Comparison of ENCODE assay signal across 8 cellular contexts in genomic region chr22:20298803-20299735, GRCh38. TPM values are rescaled to one million over a fixed set of nuclear protein-coding genes. Genes with fewer than 3 reads are reported as not detected.
DNase-seq lines count a peak whose midpoint lies in the region; ATAC-seq and TF ChIP-seq lines count a peak whose summit lies in the region.

No MANE protein-coding gene starts in this region.

- CTCF ChIA-PET in AG04449 (lab: Yijun Ruan, JAX), result no interaction called here

- H3K4me1 ChIP-seq in thoracic aorta (ENCODE audit: control insufficient read depth in 1 of 2, low read depth in 2 of 2), result peaks cover 5 to 13% of the 10 kb centered on the region in 2 donors

- DNase-seq in AG04449 (ENCODE audit: low read depth, low spot score), result no peak
- DNase-seq in LoVo (ENCODE audit: low spot score), result peak; percentile 82
- peak; percentile 92 for DNase-seq in SK-MEL-5 (ENCODE audit: low read depth, low spot score)
- peak; percentile 95 for DNase-seq in activated naive CD4-positive, alpha-beta T cell treated with Interleukin-2 at 50 U/mL for 16 hours
- peak; percentile 34 for DNase-seq in globus pallidus (ENCODE audit: low spot score)
- DNase-seq in osteocyte (ENCODE audit: extremely low spot score, unreplicated experiment), result peak; percentile 89
- peak; percentile 31 for DNase-seq in thoracic aorta (ENCODE audit: low spot score)

- H3K9me3 ChIP-seq in thoracic aorta, result no peaks in the 10 kb centered on the region

- H3K4me1 Mint-ChIP-seq in osteocyte (ENCODE audit: unreplicated experiment), result peaks cover 9% of the 10 kb centered on the region

- no peaks in the 10 kb centered on the region for H3K36me3 Mint-ChIP-seq in osteocyte (ENCODE audit: unreplicated experiment)

- H3K27me3 Mint-ChIP-seq in osteocyte (ENCODE audit: unreplicated experiment), result peaks cover 28% of the 10 kb centered on the region

- H3K36me3 ChIP-seq in thoracic aorta, result no peaks in the 10 kb centered on the region

- in situ Hi-C loops in SK-MEL-5 (cut with HindIII; ENCODE audit: low pct_unique_long_range_greater_than_20kb, low sequenced_read_pairs), result no loop called here

- no peaks in the 10 kb centered on the region for H3K27me3 ChIP-seq in thoracic aorta (replicated peaks; ENCODE audit: insufficient read depth)

- peak overlapping the region; percentile 71 for H3K4me3 Mint-ChIP-seq in osteocyte (ENCODE audit: unreplicated experiment)

- ATAC-seq in GM19324 (IDR thresholded peaks at IDR 0.05; ENCODE audit: low FRiP score, unreplicated experiment) (peak; percentile 47), thoracic aorta (ENCODE audit: insufficient number of reproducible peaks, low FRiP score, low read depth) (no peak)

- POLR2A ChIA-PET in AG04449 (lab: Yijun Ruan, JAX), result interaction anchor here (1.0 kb wide), 1 partner anchor 21 kb away, joined by 3 read pairs; the partner anchor contains the start of gene DGCR6L

- H3K4me3 ChIP-seq in AG04449 (ENCODE audit: low read depth, low read length) (peak overlapping the region; percentile 47), thoracic aorta (peak overlapping the region; percentile 69)

- H3K9me3 Mint-ChIP-seq in osteocyte (ENCODE audit: unreplicated experiment), result no peaks in the 10 kb centered on the region

- no peak for TF ChIP-seq CTCF in AG04449 (IDR thresholded peaks at IDR 0.05; ENCODE audit: insufficient read depth, low read length, missing control alignments)
- TF ChIP-seq CTCF in osteocyte (IDR thresholded peaks at IDR 0.05), result no peak
- TF ChIP-seq CTCF in thoracic aorta (IDR thresholded peaks at IDR 0.05), result no peak

- H3K27ac Mint-ChIP-seq in osteocyte (ENCODE audit: unreplicated experiment), result no peak overlapping the region

- H3K27ac ChIP-seq in thoracic aorta, result no peak overlapping the region

RNA-seq across cellular contexts. Expression of gene DGCR6L, which starts 20.8 kb away (rescaled TPM):
- total RNA-seq in SK-MEL-5 (2014; rRNA removed; shearing (Covaris generic)), result 44.5 and 48.3 TPM in 2 replicates
- polyA plus RNA-seq in SK-MEL-5 (2015; cell fraction: cytosol; rRNA removed), result 52.3 and 70.0 TPM in 2 replicates
- polyA plus RNA-seq in SK-MEL-5 (2015; cell fraction: nucleus; rRNA removed), result 23.4 and 37.0 TPM in 2 replicates
- total RNA-seq in osteocyte (55.0 and 59.4 TPM in 2 replicates), thoracic aorta (10 to 100 TPM; 28.8 to 69.3 TPM)

RNA-seq across cellular contexts. Expression of gene RTN4R, which starts 31.0 kb away (rescaled TPM):
- total RNA-seq in SK-MEL-5 (2014; rRNA removed; shearing (Covaris generic)), result 7.2 TPM in 2 replicates
- 23.5 and 25.3 TPM in 2 replicates for polyA plus RNA-seq in SK-MEL-5 (2015; cell fraction: cytosol; rRNA removed)
- 3.0 and 3.7 TPM in 2 replicates for polyA plus RNA-seq in SK-MEL-5 (2015; cell fraction: nucleus; rRNA removed)
- total RNA-seq in osteocyte (1.5 and 2.1 TPM in 2 replicates), thoracic aorta (1 to 10 TPM in 1 of 2 donors, not detected in 1; 7.4 TPM)
